ENCODE assay signal across 16 cellular contexts in the genomic region with DNA sequence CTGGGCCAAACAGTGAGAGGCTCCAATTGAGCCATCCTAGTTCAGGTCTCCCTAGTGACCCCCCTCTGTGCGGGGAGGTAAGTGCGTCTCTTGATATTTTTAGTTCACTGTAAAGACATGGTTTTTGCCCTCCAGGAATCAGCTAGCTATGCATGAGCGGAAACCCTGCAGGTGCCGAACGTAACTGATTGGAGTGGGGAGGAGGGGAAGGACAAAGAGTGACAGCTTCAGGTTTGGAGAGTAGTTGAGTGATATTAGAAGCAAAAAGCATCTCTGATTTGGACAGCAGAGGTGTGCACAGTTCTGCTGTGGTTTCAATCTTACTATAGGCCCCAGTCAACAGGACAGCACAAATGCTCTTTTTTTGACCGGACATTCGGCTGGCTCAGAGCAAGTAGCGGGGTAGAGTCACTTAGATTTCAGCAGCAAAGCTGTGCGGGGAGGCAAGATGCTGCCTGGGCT. TPM values are rescaled to one million over a fixed set of nuclear protein-coding genes. Genes with fewer than 3 reads are reported as not detected.
DNase-seq lines count a peak whose midpoint lies in the region; ATAC-seq and TF ChIP-seq lines count a peak whose summit lies in the region.
"Had no signal": no experiment of that assay in that cellular context is flagged by ENCODE, and none has a peak within 500 bp of the region (broad histone marks: within the 10 kb centered on the region; RNA-seq: fewer than 3 reads in every experiment).

No MANE protein-coding gene starts in this region.

- ATAC-seq in left ventricle myocardium superior (peak; percentile 13), Right ventricle myocardium inferior (no peak), GM18870 (IDR thresholded peaks at IDR 0.05; ENCODE audit: unreplicated experiment) (no peak)
- ATAC-seq: effector memory CD8-positive, alpha-beta T cell; foreskin keratinocyte; Panc1 had no signal

- peaks cover 3% of the 10 kb centered on the region for H3K27me3 Mint-ChIP-seq in endothelial cell (ENCODE audit: unreplicated experiment)
- H3K27me3 Mint-ChIP-seq: effector memory CD8-positive, alpha-beta T cell; stimulated activated naive CD8-positive, alpha-beta T cell treated with anti-CD3 and anti-CD28 coated beads, Interleukin-15, Interleukin-2, amounts not matched to agents 100 ng/mL and 50 ng/mL, for 24 hours had no signal

- H3K36me3 ChIP-seq in Karpas-422 (ENCODE audit: insufficient read depth, low read length), result no peaks in the 10 kb centered on the region

- H2AFZ ChIP-seq in Karpas-422 (ENCODE audit: low read length), result no peak overlapping the region

- peaks cover 9% of the 10 kb centered on the region for H3K4me1 Mint-ChIP-seq in endothelial cell (ENCODE audit: unreplicated experiment)

- H3K4me3 Mint-ChIP-seq in endothelial cell (ENCODE audit: unreplicated experiment), result peak overlapping the region; percentile 31
- H3K4me3 Mint-ChIP-seq: effector memory CD8-positive, alpha-beta T cell; stimulated activated naive CD8-positive, alpha-beta T cell treated with anti-CD3 and anti-CD28 coated beads, Interleukin-15, Interleukin-2, amounts not matched to agents 100 ng/mL and 50 ng/mL, for 24 hours had no signal

- no peak overlapping the region for H3K27ac ChIP-seq in Karpas-422 (ENCODE audit: low read length)
- H3K27ac ChIP-seq: foreskin keratinocyte had no signal

- H3K4me2 ChIP-seq in Karpas-422 (ENCODE audit: low read depth, low read length, poor library complexity, severe bottlenecking), result no peak overlapping the region

- no peak overlapping the region for H3K9ac ChIP-seq in Karpas-422 (ENCODE audit: low read length)

- H3K4me1 ChIP-seq in Karpas-422 (ENCODE audit: low read length), result peaks cover 11% of the 10 kb centered on the region
- H3K4me1 ChIP-seq: foreskin keratinocyte, HAP-1 had no signal

- H3K36me3 Mint-ChIP-seq in endothelial cell (ENCODE audit: low read depth, unreplicated experiment), result peaks cover 63% of the 10 kb centered on the region

- no peaks in the 10 kb centered on the region for H4K20me1 ChIP-seq in Karpas-422 (ENCODE audit: insufficient read depth, low read depth, low read length)

- no peak overlapping the region for H3K4me3 ChIP-seq in Karpas-422 (ENCODE audit: low read length)
- H3K4me3 ChIP-seq: HAP-1 had no signal

- H3K9me3 ChIP-seq in Karpas-422 (ENCODE audit: low read length), result no peaks in the 10 kb centered on the region
- H3K9me3 ChIP-seq: Caco-2, HAP-1 had no signal

- H3K27ac Mint-ChIP-seq in endothelial cell (ENCODE audit: unreplicated experiment), result no peak overlapping the region
- H3K27ac Mint-ChIP-seq: effector memory CD8-positive, alpha-beta T cell; stimulated activated naive CD8-positive, alpha-beta T cell treated with anti-CD3 and anti-CD28 coated beads, Interleukin-15, Interleukin-2, amounts not matched to agents 100 ng/mL and 50 ng/mL, for 24 hours had no signal

- no peaks in the 10 kb centered on the region for H3K27me3 ChIP-seq in Karpas-422 (ENCODE audit: low read length)
- H3K27me3 ChIP-seq: foreskin keratinocyte had no signal

- no peak for TF ChIP-seq CTCF in endothelial cell (IDR thresholded peaks at IDR 0.05; ENCODE audit: unreplicated experiment)

- H3K9me3 Mint-ChIP-seq in endothelial cell (ENCODE audit: unreplicated experiment), result no peaks in the 10 kb centered on the region
- H3K9me3 Mint-ChIP-seq: effector memory CD8-positive, alpha-beta T cell; stimulated activated naive CD8-positive, alpha-beta T cell treated with anti-CD3 and anti-CD28 coated beads, Interleukin-15, Interleukin-2, amounts not matched to agents 100 ng/mL and 50 ng/mL, for 24 hours had no signal

- no peaks in the 10 kb centered on the region for H3K79me2 ChIP-seq in Karpas-422 (ENCODE audit: low read length)

- intact Hi-C loops in left ventricle myocardium superior (cut with micrococcal nuclease), result no loop called here
- intact Hi-C loops in Right ventricle myocardium inferior (cut with DNase I), result no loop called here

- H3K9me2 ChIP-seq in Karpas-422 (replicated peaks; ENCODE audit: insufficient read depth, low read length), result no peaks in the 10 kb centered on the region

- DNase-seq in left ventricle myocardium superior, result no peak
- no peak for DNase-seq in Right ventricle myocardium inferior (ENCODE audit: missing footprints)
- DNase-seq in Karpas-422, result peak; percentile 62
- DNase-seq in endothelial cell (ENCODE audit: low spot score), result no peak
- DNase-seq in COLO668 (lab: John Stamatoyannopoulos, UW; ENCODE audit: unreplicated experiment), result no peak
- no peak for DNase-seq in NCI-H446 treated with DMSO at 0.1 percent for 48 hours (lab: John Stamatoyannopoulos, UW)
- no peak for DNase-seq in T-helper 9 cell
- DNase-seq: effector memory CD8-positive, alpha-beta T cell; foreskin keratinocyte; mesendoderm; NCI-H2227 treated with DMSO at 0.1 percent for 48 hours had no signal

RNA-seq across cellular contexts. Expression of a gene that starts 31.8 kb away (rescaled TPM):
- total RNA-seq in left ventricle myocardium superior (34.0 TPM), Right ventricle myocardium inferior (32.2 TPM), endothelial cell (ENCODE audit: unreplicated experiment) (40.4 TPM)
- 16.3 and 28.6 TPM in 2 replicates for total RNA-seq in Karpas-422 (2014; rRNA removed; shearing (Covaris generic); ENCODE audit: low replicate concordance)
